In genomic region chr1:234568345-234568744, GRCh38 we compare ENCODE assay signal across 29 cellular contexts.
"Had no signal": no experiment of that assay in that cellular context is flagged by ENCODE, and none has a peak within 500 bp of the region (broad histone marks: within the 10 kb centered on the region; RNA-seq: fewer than 3 reads in every experiment).

No MANE protein-coding gene starts in this region.

- FAIRE-seq: urothelium cell line had no signal

- H3K27ac ChIP-seq: stomach, suprapubic skin, testis, thoracic aorta, thyroid gland, tibial artery, tibial nerve, transverse colon, upper lobe of left lung, upper lobe of right lung, uterus, vagina had no signal

- H3K4me1 Mint-ChIP-seq: stimulated activated effector memory CD8-positive, alpha-beta T cell treated with anti-CD3 and anti-CD28 coated beads, Interleukin-12 subunit alpha, Interleukin-12 subunit beta, amount 100 ng/mL, for 72 hours; stimulated activated memory B cell treated with anti-CD40 and anti-IgM and Interleukin-4, amounts not matched to agents 10 μg/mL and 1 μg/mL and 100 μg/mL, for 72 hours; stimulated activated naive B cell treated with anti-CD40 and anti-IgM and Interleukin-4, amounts not matched to agents 10 μg/mL and 1 μg/mL and 100 μg/mL, for 72 hours; stimulated activated naive CD8-positive, alpha-beta T cell treated with anti-CD3 and anti-CD28 coated beads, Interleukin-15, amount 100 ng/mL, for 72 hours had no signal

- H3K36me3 Mint-ChIP-seq: stimulated activated effector memory CD8-positive, alpha-beta T cell treated with anti-CD3 and anti-CD28 coated beads, Interleukin-12 subunit alpha, Interleukin-12 subunit beta, amount 100 ng/mL, for 72 hours; stimulated activated memory B cell treated with anti-CD40 and anti-IgM and Interleukin-4, amounts not matched to agents 10 μg/mL and 1 μg/mL and 100 μg/mL, for 72 hours; type B pancreatic cell had no signal

- H3K9me3 Mint-ChIP-seq: stimulated activated effector memory CD8-positive, alpha-beta T cell treated with anti-CD3 and anti-CD28 coated beads, Interleukin-12 subunit alpha, Interleukin-12 subunit beta, amount 100 ng/mL, for 72 hours; stimulated activated naive CD8-positive, alpha-beta T cell treated with anti-CD3 and anti-CD28 coated beads, Interleukin-15, amount 100 ng/mL, for 72 hours; stimulated activated naive CD8-positive, alpha-beta T cell treated with anti-CD3 and anti-CD28 coated beads, Interleukin-15, Interleukin-2, amounts not matched to agents 100 ng/mL and 50 ng/mL, for 24 hours; type B pancreatic cell had no signal

- H3K36me3 ChIP-seq: stomach, suprapubic skin, thoracic aorta, thyroid gland, tibial artery, tibial nerve, transverse colon, upper lobe of left lung, upper lobe of right lung, uterus, vagina had no signal

- H3K4me3 ChIP-seq: stomach, suprapubic skin, testis, thoracic aorta, thyroid gland, tibial artery, tibial nerve, transverse colon, upper lobe of left lung, upper lobe of right lung, uterus, vagina had no signal

- H3K9me3 ChIP-seq: stomach, suprapubic skin, testis, thoracic aorta, thyroid gland, tibial artery, tibial nerve, transverse colon, upper lobe of left lung, upper lobe of right lung, uterus, vagina had no signal

- H3K27me3 ChIP-seq: stomach, suprapubic skin, testis, thyroid gland, tibial artery, tibial nerve, transverse colon, upper lobe of left lung, upper lobe of right lung, uterus, vagina had no signal

- H3K27ac Mint-ChIP-seq: stimulated activated effector memory CD8-positive, alpha-beta T cell treated with anti-CD3 and anti-CD28 coated beads, Interleukin-12 subunit alpha, Interleukin-12 subunit beta, amount 100 ng/mL, for 72 hours; stimulated activated memory B cell treated with anti-CD40 and anti-IgM and Interleukin-4, amounts not matched to agents 10 μg/mL and 1 μg/mL and 100 μg/mL, for 72 hours; stimulated activated naive B cell treated with anti-CD40 and anti-IgM and Interleukin-4, amounts not matched to agents 10 μg/mL and 1 μg/mL and 100 μg/mL, for 72 hours; stimulated activated naive CD8-positive, alpha-beta T cell treated with anti-CD3 and anti-CD28 coated beads, Interleukin-15, amount 100 ng/mL, for 72 hours; stimulated activated naive CD8-positive, alpha-beta T cell treated with anti-CD3 and anti-CD28 coated beads, Interleukin-15, Interleukin-2, amounts not matched to agents 100 ng/mL and 50 ng/mL, for 24 hours; type B pancreatic cell had no signal

- H3K27me3 Mint-ChIP-seq: stimulated activated memory B cell treated with anti-CD40 and anti-IgM and Interleukin-4, amounts not matched to agents 10 μg/mL and 1 μg/mL and 100 μg/mL, for 72 hours; stimulated activated naive B cell treated with anti-CD40 and anti-IgM and Interleukin-4, amounts not matched to agents 10 μg/mL and 1 μg/mL and 100 μg/mL, for 72 hours; stimulated activated naive CD8-positive, alpha-beta T cell treated with anti-CD3 and anti-CD28 coated beads, Interleukin-15, amount 100 ng/mL, for 72 hours; stimulated activated naive CD8-positive, alpha-beta T cell treated with anti-CD3 and anti-CD28 coated beads, Interleukin-15, Interleukin-2, amounts not matched to agents 100 ng/mL and 50 ng/mL, for 24 hours; type B pancreatic cell had no signal

- H3K4me3 Mint-ChIP-seq: stimulated activated effector memory CD8-positive, alpha-beta T cell treated with anti-CD3 and anti-CD28 coated beads, Interleukin-12 subunit alpha, Interleukin-12 subunit beta, amount 100 ng/mL, for 72 hours; stimulated activated memory B cell treated with anti-CD40 and anti-IgM and Interleukin-4, amounts not matched to agents 10 μg/mL and 1 μg/mL and 100 μg/mL, for 72 hours; stimulated activated naive B cell treated with anti-CD40 and anti-IgM and Interleukin-4, amounts not matched to agents 10 μg/mL and 1 μg/mL and 100 μg/mL, for 72 hours; stimulated activated naive CD8-positive, alpha-beta T cell treated with anti-CD3 and anti-CD28 coated beads, Interleukin-15, amount 100 ng/mL, for 72 hours; stimulated activated naive CD8-positive, alpha-beta T cell treated with anti-CD3 and anti-CD28 coated beads, Interleukin-15, Interleukin-2, amounts not matched to agents 100 ng/mL and 50 ng/mL, for 24 hours; type B pancreatic cell had no signal

- ATAC-seq: stimulated activated effector memory CD8-positive, alpha-beta T cell treated with anti-CD3 and anti-CD28 coated beads, Interleukin-12 subunit alpha, Interleukin-12 subunit beta, amount 100 ng/mL, for 72 hours; stimulated activated memory B cell treated with anti-CD40 and anti-IgM and Interleukin-4, amounts not matched to agents 10 μg/mL and 1 μg/mL and 100 μg/mL, for 72 hours; stimulated activated naive B cell treated with anti-CD40 and anti-IgM and Interleukin-4, amounts not matched to agents 10 μg/mL and 1 μg/mL and 100 μg/mL, for 72 hours; stimulated activated naive CD8-positive, alpha-beta T cell treated with anti-CD3 and anti-CD28 coated beads, Interleukin-15, amount 100 ng/mL, for 72 hours; stimulated activated naive CD8-positive, alpha-beta T cell treated with anti-CD3 and anti-CD28 coated beads, Interleukin-15, Interleukin-2, amounts not matched to agents 100 U/mL and 50 U/mL, for 24 hours; upper lobe of right lung had no signal

- H3K4me1 ChIP-seq: testis, tibial artery, upper lobe of right lung, uterus had no signal

- DNase-seq: stimulated activated CD4-positive, alpha-beta T cell treated with anti-CD3 and anti-CD28 coated beads, Interleukin-2, amount 100 ng/mL, for 48 hours; stimulated activated CD4-positive, alpha-beta T cell treated with anti-CD3 and anti-CD28 coated beads, Interleukin-4, amount 100 ng/mL, for 1 hour; stimulated activated CD4-positive, alpha-beta T cell treated with anti-CD3 and anti-CD28 coated beads, Interleukin-4, amount 100 ng/mL, for 24 hours; stimulated activated CD4-positive, alpha-beta T cell treated with anti-CD3 and anti-CD28 coated beads, Interleukin-4, amount 100 ng/mL, for 4 hours; stimulated activated CD8-positive, alpha-beta memory T cell treated with anti-CD3 and anti-CD28 coated beads, Interleukin-4, amount 100 ng/mL, for 48 hours; stimulated activated naive B cell treated with anti-CD40 and anti-IgM and Interleukin-4, amounts not matched to agents 10 μg/mL and 1 μg/mL and 100 μg/mL, for 72 hours; stimulated activated naive CD4-positive, alpha-beta T cell; stimulated activated naive CD4-positive, alpha-beta T cell treated with Interleukin-2 at 50 U/mL for 16 hours; stimulated activated naive CD8-positive, alpha-beta T cell treated with anti-CD3 and anti-CD28 coated beads, Interleukin-15, amount 100 ng/mL, for 72 hours; stimulated activated naive CD8-positive, alpha-beta T cell treated with anti-CD3 and anti-CD28 coated beads, Interleukin-15, Interleukin-2, amounts not matched to agents 100 U/mL and 50 U/mL, for 24 hours; stomach; substantia nigra; testis; thyroid gland; tibial artery; transverse colon; trophoblast cell; upper lobe of left lung; upper lobe of right lung; uterus had no signal
